Comparison of ENCODE assay signal across 8 cellular contexts in the genomic region with DNA sequence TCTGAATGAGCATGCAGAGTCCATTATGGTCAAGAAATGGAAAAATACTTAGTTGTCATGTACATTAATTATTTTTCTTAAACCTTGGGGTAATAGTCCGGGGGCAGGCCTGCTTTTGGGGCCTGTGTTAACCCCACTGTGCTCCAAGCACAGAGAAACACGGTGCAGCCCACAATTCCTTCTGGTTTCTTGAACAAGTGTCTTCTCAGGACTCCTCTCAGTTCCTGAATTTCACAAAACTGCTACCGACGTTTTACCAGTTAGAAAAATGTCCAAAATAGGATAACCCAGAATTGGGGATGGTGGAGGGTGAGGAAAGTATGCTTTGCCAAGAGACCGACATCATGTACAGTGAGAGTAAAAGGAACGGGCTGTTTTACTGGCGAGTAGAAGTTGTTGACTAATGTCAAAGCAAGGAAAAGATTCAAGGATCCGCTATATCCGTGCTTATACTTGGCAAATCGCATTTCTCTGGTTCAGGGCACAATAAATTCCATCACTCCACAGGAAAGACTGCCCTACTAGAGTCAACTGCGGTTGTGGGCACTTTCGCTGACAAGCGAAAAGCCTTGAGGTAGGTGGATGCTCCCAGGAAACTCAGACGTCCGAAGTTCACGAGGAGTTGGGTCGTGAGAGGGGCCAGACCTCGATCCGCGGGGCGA. TPM values are rescaled to one million over a fixed set of nuclear protein-coding genes. Genes with fewer than 3 reads are reported as not detected.
DNase-seq lines count a peak whose midpoint lies in the region; ATAC-seq and TF ChIP-seq lines count a peak whose summit lies in the region.

No MANE protein-coding gene starts in this region.

- peak overlapping the region; percentile 86 for H4K8ac ChIP-seq in trophoblast cell (ENCODE audit: low read depth, low read length)

- peak overlapping the region; percentile 42 for H2BK12ac ChIP-seq in trophoblast cell (ENCODE audit: low read length)

- peak overlapping the region; percentile 6 for H3K9ac ChIP-seq in trophoblast cell (ENCODE audit: low read length)

- DNase-seq in Panc1 (ENCODE audit: low read depth, low spot score): peak; percentile 35
- no peak for DNase-seq in epithelial cell of proximal tubule (ENCODE audit: low read depth)
- DNase-seq in trophoblast cell: no peak
- DNase-seq in hippocampal formation (lab: John Stamatoyannopoulos, UW): no peak
- DNase-seq in NCI-H2227 (lab: John Stamatoyannopoulos, UW; ENCODE audit: unreplicated experiment): no peak
- no peak for DNase-seq in NCI-H1436 (lab: John Stamatoyannopoulos, UW)
- DNase-seq in medulla oblongata (ENCODE audit: extremely low spot score): no peak

- H2AK5ac ChIP-seq in trophoblast cell (ENCODE audit: low read length): no peak overlapping the region

- peak overlapping the region; percentile 92 for H2AFZ ChIP-seq in trophoblast cell (ENCODE audit: insufficient read depth, low read length, poor library complexity)

- H3K14ac ChIP-seq in trophoblast cell (ENCODE audit: low read length): peak overlapping the region; percentile 49

- intact Hi-C loops in Panc1 (cut with micrococcal nuclease; ENCODE audit: unreplicated experiment): no loop called here

- H3K23ac ChIP-seq in trophoblast cell (ENCODE audit: low read length): no peak overlapping the region

- in situ Hi-C loops in Panc1 (cut with HindIII; ENCODE audit: low pct_unique_long_range_greater_than_20kb, low sequenced_read_pairs): no loop called here

- H4K91ac ChIP-seq in trophoblast cell (ENCODE audit: low read depth, low read length): no peak overlapping the region

- H3K4ac ChIP-seq in trophoblast cell (ENCODE audit: low read depth, low read length): no peak overlapping the region

- POLR2A ChIA-PET in Panc1 (lab: Charles Lee): interaction anchor here (0.7 kb wide), 2 partner anchors 35 to 637 kb away, joined by 3 to 4 read pairs; no protein-coding TSS in a partner anchor

- 0 out of 2 replicates have a peak, but pooled peaks cover 3% of the 10 kb centered on the region for H3K36me3 ChIP-seq in Panc1 (ENCODE audit: control insufficient read depth, insufficient read depth, low read length)
- peaks cover 2 to 4% of the 10 kb centered on the region in 2 experiments for H3K36me3 ChIP-seq in trophoblast cell (ENCODE audit: control insufficient read depth in 1 of 2, insufficient read depth in 2 of 2, low read length in 2 of 2)

- H3K27ac ChIP-seq in Panc1 (ENCODE audit: low read length): peak overlapping the region; percentile 91
- H3K27ac ChIP-seq in trophoblast cell (ENCODE audit: low read depth, low read length): no peak overlapping the region

- H3K4me3 ChIP-seq in GM08714 (ENCODE audit: low read length) (peak overlapping the region; percentile 60; the same call in 1 of the 2 replicates), Panc1 (ENCODE audit: low read depth in 2 of 2, low read length in 2 of 2) (peak overlapping the region; percentile 70 to 76), epithelial cell of proximal tubule (ENCODE audit: low read depth, low read length) (peak overlapping the region; percentile 78), trophoblast cell (ENCODE audit: low read depth, low read length) (peak overlapping the region; percentile 71)

- peak overlapping the region; percentile 55 for H3K18ac ChIP-seq in trophoblast cell (ENCODE audit: low read length)

- BruUV-seq in Panc1 (replicated peaks; lab: Mats Ljungman, UMichigan): no TSS peak

- peak overlapping the region; percentile 88 for H3K4me2 ChIP-seq in trophoblast cell (ENCODE audit: low read length)

- H3K9me3 ChIP-seq in Panc1 (ENCODE audit: control insufficient read depth, insufficient read depth, low read depth, low read length) (no peaks in the 10 kb centered on the region), trophoblast cell (ENCODE audit: insufficient read depth, low read depth, low read length) (no peaks in the 10 kb centered on the region)

- peak overlapping the region; percentile 50 for H2BK120ac ChIP-seq in trophoblast cell (ENCODE audit: insufficient read depth, low read length, poor library complexity)

- H3K4me1 ChIP-seq in Panc1 (ENCODE audit: control insufficient read depth, insufficient read depth, low read length) (peaks cover 23% of the 10 kb centered on the region), trophoblast cell (ENCODE audit: control insufficient read depth in 1 of 2, insufficient read depth in 2 of 2, low read length in 2 of 2) (peaks cover 3 to 7% of the 10 kb centered on the region in 2 experiments)

- H2BK5ac ChIP-seq in trophoblast cell (ENCODE audit: low read depth, low read length, poor library complexity): no peak overlapping the region

- H3K79me2 ChIP-seq in trophoblast cell (ENCODE audit: control insufficient read depth, insufficient read depth, low read length, poor library complexity): peaks cover 2% of the 10 kb centered on the region

- H3K27me3 ChIP-seq in Panc1 (ENCODE audit: control insufficient read depth, insufficient read depth, low read length) (no peaks in the 10 kb centered on the region), trophoblast cell (ENCODE audit: insufficient read depth, low read length) (no peaks in the 10 kb centered on the region)

- CTCF ChIA-PET in Panc1 (lab: Charles Lee): interaction anchor here (0.6 kb wide), 1 partner anchor 27 kb away, joined by 4 read pairs; no protein-coding TSS in a partner anchor

- peak; percentile 32 for ATAC-seq in Panc1

- peaks cover 3% of the 10 kb centered on the region for H3K79me1 ChIP-seq in trophoblast cell (ENCODE audit: low read length)

- TF ChIP-seq CTCF in Panc1 (IDR thresholded peaks at IDR 0.05) (no peak), epithelial cell of proximal tubule (conservative IDR thresholded peaks at IDR 0.05; ENCODE audit: low read depth, low read length) (no peak)

- peak overlapping the region; percentile 70 for H4K12ac ChIP-seq in trophoblast cell (ENCODE audit: low read depth, low read length)

- WGBS in trophoblast cell (ENCODE audit: extremely low coverage, insufficient coverage, insufficient read length): no CpG with 5 or more reads among the region's 21 CpGs

RNA-seq across cellular contexts. Expression of gene NXPE3, which starts 0.5 kb away (rescaled TPM):
- total RNA-seq in Panc1 (2021; ENCODE audit: unreplicated experiment) (30.4 TPM), epithelial cell of proximal tubule (8.0 and 11.5 TPM in 2 replicates)
- polyA plus RNA-seq in Panc1 (2012; ENCODE audit: insufficient read length): 19.0 TPM
- 4.8 and 5.1 TPM in 2 replicates for polyA plus RNA-seq in trophoblast cell (2013)

RNA-seq across cellular contexts. Expression of gene CEP97, which starts 54.1 kb away (rescaled TPM):
- total RNA-seq in Panc1 (2021; ENCODE audit: unreplicated experiment) (17.4 TPM), epithelial cell of proximal tubule (7.9 and 9.3 TPM in 2 replicates)
- 8.5 TPM for polyA plus RNA-seq in Panc1 (2012; ENCODE audit: insufficient read length)
- 3.1 and 3.4 TPM in 2 replicates for polyA plus RNA-seq in trophoblast cell (2013)
